ENCODE assay signal across 14 cellular contexts in genomic region chr7:95725170-95725569, GRCh38. TPM values are rescaled to one million over a fixed set of nuclear protein-coding genes. Genes with fewer than 3 reads are reported as not detected.
A peak's percentile ranks its signal among the peaks of the same experiment; 100 is the strongest.
DNase-seq lines count a peak whose midpoint lies in the region; ATAC-seq and TF ChIP-seq lines count a peak whose summit lies in the region.
"Had no signal": no experiment of that assay in that cellular context is flagged by ENCODE, and none has a peak within 500 bp of the region (broad histone marks: within the 10 kb centered on the region; RNA-seq: fewer than 3 reads in every experiment).

No MANE protein-coding gene starts in this region.

- H3K27ac Mint-ChIP-seq in WTC11 (no peak overlapping the region), osteocyte (ENCODE audit: unreplicated experiment) (no peak overlapping the region)
- H3K27ac Mint-ChIP-seq: activated T-helper 17 cell treated with anti-CD3 and anti-CD28 coated beads, Interleukin-2, amount 50 U/mL, for 72 hours had no signal

- H3K27me3 Mint-ChIP-seq in WTC11 (ENCODE audit: low read depth) (no peaks in the 10 kb centered on the region), osteocyte (ENCODE audit: unreplicated experiment) (peaks cover 7% of the 10 kb centered on the region)

- H3K79me2 ChIP-seq in mammary epithelial cell (ENCODE audit: insufficient read depth, low read length), result no peaks in the 10 kb centered on the region

- H2AFZ ChIP-seq in mammary epithelial cell (ENCODE audit: low read depth, low read length), result no peak overlapping the region

- intact Hi-C loops in mammary epithelial cell (cut with micrococcal nuclease), result no loop called here

- dilution Hi-C loops in mammary epithelial cell (cut with HindIII; ENCODE audit: low sequenced_read_pairs), result no loop called here

- H3K36me3 ChIP-seq in mammary epithelial cell (ENCODE audit: insufficient read depth, low read length), result no peaks in the 10 kb centered on the region
- H3K36me3 ChIP-seq: thoracic aorta had no signal

- POLR2A ChIA-PET in WTC11 (lab: Charles Lee), result interaction anchor here (0.9 kb wide), 1 partner anchor 139 kb away, joined by 5 read pairs; no protein-coding TSS in a partner anchor

- ATAC-seq in WTC11 (peak; percentile 71), GM18907 (IDR thresholded peaks at IDR 0.05; ENCODE audit: unreplicated experiment) (no peak)
- ATAC-seq: activated T-helper 17 cell treated with anti-CD3 and anti-CD28 coated beads, Interleukin-2, amount 50 U/mL, for 72 hours; Panc1 had no signal

- no peak for TF ChIP-seq CTCF in WTC11 (IDR thresholded peaks at IDR 0.05)
- peak; percentile 68 for TF ChIP-seq CTCF in osteocyte (IDR thresholded peaks at IDR 0.05)
- peak in 1 of 2 donors; percentile 28 for TF ChIP-seq CTCF in mammary epithelial cell (conservative IDR thresholded peaks at IDR 0.05 in 1 of 2, IDR thresholded peaks at IDR 0.05 in 1 of 2; ENCODE audit: extremely low read depth in 1 of 2, insufficient read depth in 1 of 2, low read depth in 1 of 2, low read length in 2 of 2)

- CTCF ChIA-PET in WTC11 (lab: Charles Lee), result interaction anchor here (0.6 to 5.9 kb wide), 17 partner anchors 8 to 190 kb away, joined by 3 to 122 read pairs (median 4); no protein-coding TSS in a partner anchor
- CTCF ChIA-PET in mammary epithelial cell (lab: Charles Lee; ENCODE audit: low non-redundant PET), result interaction anchor here (0.6 to 0.7 kb wide), 2 partner anchors 116 to 146 kb away, joined by 3 to 5 read pairs; no protein-coding TSS in a partner anchor

- H3K4me3 ChIP-seq in mammary epithelial cell (replicated peaks in 1 of 3; ENCODE audit: insufficient read depth in 1 of 3, low read depth in 2 of 3, low read length in 3 of 3), result no peak overlapping the region
- H3K4me3 ChIP-seq: lung, thoracic aorta had no signal

- peak; percentile 5 for DNase-seq in NCI-H82 (lab: John Stamatoyannopoulos, UW)
- no peak for DNase-seq in NCI-H82 treated with DMSO at 0.1 percent for 48 hours (lab: John Stamatoyannopoulos, UW; ENCODE audit: unreplicated experiment)
- DNase-seq in NCI-H2081 (lab: John Stamatoyannopoulos, UW), result peak; percentile 31 to 74
- DNase-seq in WTC11 (ENCODE audit: low spot score), result no peak
- DNase-seq in osteocyte (ENCODE audit: extremely low spot score, unreplicated experiment), result no peak
- no peak for DNase-seq in NCI-H187 treated with DMSO at 0.1 percent for 48 hours (lab: John Stamatoyannopoulos, UW)
- DNase-seq in mammary epithelial cell, result no peak
- DNase-seq: activated CD4-positive, CD25-positive, alpha-beta regulatory T cell; cerebellar nuclear complex had no signal

- in situ Hi-C loops in mammary epithelial cell (cut with MboI; ENCODE audit: low sequenced_read_pairs in 2 of 2), result no loop called here

- no peaks in the 10 kb centered on the region for H3K27me3 ChIP-seq in mammary epithelial cell (ENCODE audit: insufficient read depth, low read length)

- BruUV-seq in mammary epithelial cell (replicated peaks; lab: Mats Ljungman, UMichigan), result no TSS peak

- no peak overlapping the region for H3K9ac ChIP-seq in mammary epithelial cell (ENCODE audit: insufficient read depth, low read length)

- H3K4me1 ChIP-seq in mammary epithelial cell (ENCODE audit: insufficient read depth, low read length), result no peaks in the 10 kb centered on the region

- no peaks in the 10 kb centered on the region for H3K9me3 Mint-ChIP-seq in WTC11
- H3K9me3 Mint-ChIP-seq in osteocyte (ENCODE audit: unreplicated experiment), result no peaks in the 10 kb centered on the region
- H3K9me3 Mint-ChIP-seq: activated T-helper 17 cell treated with anti-CD3 and anti-CD28 coated beads, Interleukin-2, amount 50 U/mL, for 72 hours had no signal

- H3K4me1 Mint-ChIP-seq in WTC11 (no peaks in the 10 kb centered on the region), osteocyte (ENCODE audit: unreplicated experiment) (peaks cover 1% of the 10 kb centered on the region)
- H3K4me1 Mint-ChIP-seq: activated T-helper 17 cell treated with anti-CD3 and anti-CD28 coated beads, Interleukin-2, amount 50 U/mL, for 72 hours had no signal

- no peak overlapping the region for H3K4me2 ChIP-seq in mammary epithelial cell (ENCODE audit: insufficient read depth, low read depth, low read length)

- no peaks in the 10 kb centered on the region for H4K20me1 ChIP-seq in mammary epithelial cell (ENCODE audit: insufficient read depth, low read length)

- 100% methylated on average over 1 of the region's 1 CpG for WGBS in mammary epithelial cell (ENCODE audit: low coverage, missing lambda C conversion rate)

- H3K9me3 ChIP-seq in mammary epithelial cell (replicated peaks; ENCODE audit: insufficient read depth, low read length), result no peaks in the 10 kb centered on the region
- H3K9me3 ChIP-seq: thoracic aorta had no signal

- H3K36me3 Mint-ChIP-seq in WTC11, result no peaks in the 10 kb centered on the region
- no peaks in the 10 kb centered on the region for H3K36me3 Mint-ChIP-seq in osteocyte (ENCODE audit: unreplicated experiment)

- no peak overlapping the region for H3K27ac ChIP-seq in mammary epithelial cell (ENCODE audit: insufficient read depth, low read depth, low read length)
- H3K27ac ChIP-seq: thoracic aorta had no signal

- no peak overlapping the region for H3K4me3 Mint-ChIP-seq in WTC11
- no peak overlapping the region for H3K4me3 Mint-ChIP-seq in osteocyte (ENCODE audit: unreplicated experiment)
- H3K4me3 Mint-ChIP-seq: activated T-helper 17 cell treated with anti-CD3 and anti-CD28 coated beads, Interleukin-2, amount 50 U/mL, for 72 hours had no signal

TF ChIP-seq in WTC11, 78 proteins besides CTCF, POLR2A, EP300 and RAD21:
- TF ChIP-seq RELA (CRISPR knock-in tag; IDR thresholded peaks at IDR 0.05; ENCODE audit: borderline replicate concordance) (no peak), FOXP1 (CRISPR knock-in tag; IDR thresholded peaks at IDR 0.05; ENCODE audit: borderline replicate concordance) (no peak), E2F1 (CRISPR knock-in tag; IDR thresholded peaks at IDR 0.05) (no peak), EMX1 (CRISPR knock-in tag; IDR thresholded peaks at IDR 0.05) (no peak)
TF ChIP-seq in WTC11: peak in this region for 0.

RNA-seq across cellular contexts. Expression of gene DYNC1I1, which starts 47.2 kb away (rescaled TPM):
- total RNA-seq in WTC11 (2021) (2.8 to 3.4 TPM (median 3.3 TPM) in 3 replicates), osteocyte (43.3 and 43.4 TPM in 2 replicates), mammary epithelial cell (1 to 10 TPM in 1 of 2 donors, under 1 TPM in 1; 0.56 to 1.8 TPM)
- polyA plus RNA-seq in mammary epithelial cell, result 0.45 TPM
- 2.9 TPM for polyA minus RNA-seq in mammary epithelial cell
- total RNA-seq: activated T-helper 17 cell treated with anti-CD3 and anti-CD28 coated beads, Interleukin-2, amount 50 U/mL, for 72 hours had no signal

Comparison
In these comparisons a context has a peak if more than half of its experiments do, and no peak if none do; other contexts are left out.
1. DNase-seq: peak in NCI-H82 (single experiment) and NCI-H2081 (2 of 2); none in NCI-H82 treated with DMSO at 0.1 percent for 48 hours (single experiment), WTC11 (single experiment), osteocyte (single experiment), NCI-H187 treated with DMSO at 0.1 percent for 48 hours (single experiment) and mammary epithelial cell (single experiment).
2. RNA of gene DYNC1I1, which starts 47.2 kb away (total RNA-seq): 43.3 to 43.4 TPM in osteocyte; 2.8 to 3.4 TPM in WTC11 and 0.56 to 1.8 TPM in mammary epithelial cell; every median in the first group is over 10 times any median in the second.